Comparison of ENCODE assay signal across 8 cellular contexts in the genomic region with DNA sequence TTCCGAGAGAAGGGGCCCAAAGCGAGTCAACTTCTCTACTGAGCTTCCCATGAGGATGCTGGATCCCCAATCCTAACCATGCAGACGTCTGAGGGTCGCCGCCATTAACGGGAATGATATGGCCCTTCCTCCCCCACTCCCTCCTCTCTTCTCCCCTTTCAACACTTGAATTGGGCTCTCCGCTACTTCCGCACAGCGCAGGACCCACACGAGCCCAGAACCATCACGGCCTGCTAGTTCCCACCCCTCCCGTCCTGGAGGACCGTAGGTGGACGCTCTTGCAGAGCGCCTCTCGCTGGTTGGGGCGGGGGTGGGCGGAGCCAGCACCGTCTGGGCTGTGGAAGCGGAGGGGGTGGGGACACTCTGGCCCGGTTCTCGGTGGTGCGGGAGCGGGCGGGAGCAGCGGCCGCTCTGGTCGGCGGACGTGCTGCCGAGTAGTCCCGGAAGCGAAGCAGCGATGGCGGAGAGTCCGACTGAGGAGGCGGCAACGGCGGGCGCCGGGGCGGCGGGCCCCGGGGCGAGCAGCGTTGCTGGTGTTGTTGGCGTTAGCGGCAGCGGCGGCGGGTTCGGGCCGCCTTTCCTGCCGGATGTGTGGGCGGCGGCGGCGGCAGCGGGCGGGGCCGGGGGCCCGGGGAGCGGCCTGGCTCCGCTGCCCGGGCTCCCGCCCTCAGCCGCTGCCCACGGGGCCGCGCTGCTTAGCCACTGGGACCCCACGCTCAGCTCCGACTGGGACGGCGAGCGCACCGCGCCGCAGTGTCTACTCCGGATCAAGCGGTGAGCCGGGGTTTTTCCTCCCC. TPM values are rescaled to one million over a fixed set of nuclear protein-coding genes. Genes with fewer than 3 reads are reported as not detected.
DNase-seq lines count a peak whose midpoint lies in the region; ATAC-seq and TF ChIP-seq lines count a peak whose summit lies in the region.

A gene (plus strand): TSS at position 361 of the 797 bp plus-strand sequence. CDS start 97 bp downstream, at position 458.

- DNase-seq in GM10266 (ENCODE audit: extremely low spot score) (peak; percentile 97), NCI-H1092 (lab: John Stamatoyannopoulos, UW) (peak; percentile 93), glutamatergic neuron (peak; percentile 90), osteocyte (ENCODE audit: extremely low spot score, unreplicated experiment) (peak; percentile 94)
- peak; percentile 78 to 85 for DNase-seq in activated naive CD4-positive, alpha-beta T cell treated with anti-CD3 and anti-CD28 coated beads, Interleukin-2, amount 50 U/mL, for 72 hours (ENCODE audit: low spot score in 2 of 2)

- ATAC-seq in HG02588 (IDR thresholded peaks at IDR 0.05; ENCODE audit: unreplicated experiment) (peak; percentile 75), SK-N-SH treated with all-trans-retinoic acid at 6 μM for 48 hours (peak; percentile 93)
- peak; percentile 84 to 90 for ATAC-seq in activated naive CD4-positive, alpha-beta T cell treated with anti-CD3 and anti-CD28 coated beads, Interleukin-2, amount 50 U/mL, for 72 hours

- no peaks in the 10 kb centered on the region for H3K27me3 ChIP-seq in thymus (ENCODE audit: control insufficient read depth, insufficient read depth)

- WGBS in thymus, result under 1% methylated on average over 81 of the region's 81 CpGs

- peaks cover 30 to 37% of the 10 kb centered on the region in 2 donors for H3K36me3 Mint-ChIP-seq in activated naive CD4-positive, alpha-beta T cell treated with anti-CD3 and anti-CD28 coated beads, Interleukin-2, amount 50 U/mL, for 72 hours
- no peaks in the 10 kb centered on the region for H3K36me3 Mint-ChIP-seq in glutamatergic neuron (ENCODE audit: unreplicated experiment)
- peaks cover 14% of the 10 kb centered on the region for H3K36me3 Mint-ChIP-seq in osteocyte (ENCODE audit: unreplicated experiment)

- peaks cover 16% of the 10 kb centered on the region for H3K36me3 ChIP-seq in thymus (ENCODE audit: control insufficient read depth, insufficient read depth)

- H3K9me3 ChIP-seq in thymus (ENCODE audit: control insufficient read depth), result no peaks in the 10 kb centered on the region

- H3K27me3 Mint-ChIP-seq in glutamatergic neuron (ENCODE audit: unreplicated experiment) (peaks cover 7% of the 10 kb centered on the region), osteocyte (ENCODE audit: unreplicated experiment) (no peaks in the 10 kb centered on the region)

- H3K4me1 Mint-ChIP-seq in glutamatergic neuron (ENCODE audit: low read depth, unreplicated experiment), result peaks cover 13% of the 10 kb centered on the region
- H3K4me1 Mint-ChIP-seq in osteocyte (ENCODE audit: unreplicated experiment), result peaks cover 42% of the 10 kb centered on the region

- peak within 1 kb of the TSS; percentile 93 for H3K4me3 ChIP-seq in thymus (ENCODE audit: low read length)

- H3K4me3 Mint-ChIP-seq in glutamatergic neuron (ENCODE audit: unreplicated experiment) (peak within 1 kb of the TSS; percentile 100), osteocyte (ENCODE audit: unreplicated experiment) (peak within 1 kb of the TSS; percentile 90)

- H3K27ac ChIP-seq in thymus (ENCODE audit: low read depth), result peak within 1 kb of the TSS; percentile 99

- H3K27ac Mint-ChIP-seq in activated naive CD4-positive, alpha-beta T cell treated with anti-CD3 and anti-CD28 coated beads, Interleukin-2, amount 50 U/mL, for 72 hours, result peak within 1 kb of the TSS; percentile 96 to 99
- H3K27ac Mint-ChIP-seq in glutamatergic neuron (ENCODE audit: unreplicated experiment) (peak within 1 kb of the TSS; percentile 96), osteocyte (ENCODE audit: unreplicated experiment) (peak within 1 kb of the TSS; percentile 98)

- peaks cover 12% of the 10 kb centered on the region for H3K4me1 ChIP-seq in thymus (ENCODE audit: control insufficient read depth, insufficient read depth, low read length)

- no peaks in the 10 kb centered on the region for H3K9me3 Mint-ChIP-seq in activated naive CD4-positive, alpha-beta T cell treated with anti-CD3 and anti-CD28 coated beads, Interleukin-2, amount 50 U/mL, for 72 hours
- H3K9me3 Mint-ChIP-seq in glutamatergic neuron (ENCODE audit: unreplicated experiment), result peaks cover 11% of the 10 kb centered on the region
- no peaks in the 10 kb centered on the region for H3K9me3 Mint-ChIP-seq in osteocyte (ENCODE audit: unreplicated experiment)

- TF ChIP-seq CTCF in GM10266 (IDR thresholded peaks at IDR 0.05; ENCODE audit: control insufficient read depth, insufficient read depth, low read depth, missing control alignments) (peak; percentile 54), glutamatergic neuron (IDR thresholded peaks at IDR 0.05; ENCODE audit: partially characterized antibody, unreplicated experiment) (no peak), osteocyte (IDR thresholded peaks at IDR 0.05) (peak; percentile 20)

TF ChIP-seq in SK-N-SH treated with all-trans-retinoic acid at 6 μM for 48 hours, 23 proteins besides CTCF, POLR2A, EP300 and RAD21:
- TF ChIP-seq, protein P1, sequence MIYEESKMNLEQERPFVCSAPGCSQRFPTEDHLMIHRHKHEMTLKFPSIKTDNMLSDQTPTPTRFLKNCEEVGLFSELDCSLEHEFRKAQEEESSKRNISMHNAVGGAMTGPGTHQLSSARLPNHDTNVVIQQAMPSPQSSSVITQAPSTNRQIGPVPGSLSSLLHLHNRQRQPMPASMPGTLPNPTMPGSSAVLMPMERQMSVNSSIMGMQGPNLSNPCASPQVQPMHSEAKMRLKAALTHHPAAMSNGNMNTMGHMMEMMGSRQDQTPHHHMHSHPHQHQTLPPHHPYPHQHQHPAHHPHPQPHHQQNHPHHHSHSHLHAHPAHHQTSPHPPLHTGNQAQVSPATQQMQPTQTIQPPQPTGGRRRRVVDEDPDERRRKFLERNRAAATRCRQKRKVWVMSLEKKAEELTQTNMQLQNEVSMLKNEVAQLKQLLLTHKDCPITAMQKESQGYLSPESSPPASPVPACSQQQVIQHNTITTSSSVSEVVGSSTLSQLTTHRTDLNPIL (CRISPR knock-in tag; IDR thresholded peaks at IDR 0.05; ENCODE audit: low read depth), result no peak
- TF ChIP-seq TCF4 (CRISPR knock-in tag; IDR thresholded peaks at IDR 0.05; ENCODE audit: borderline replicate concordance) (no peak; the same call in 1 of the 2 replicates), GLIS3 (CRISPR knock-in tag; IDR thresholded peaks at IDR 0.05) (no peak), ZC3H10 (CRISPR knock-in tag; IDR thresholded peaks at IDR 0.05) (no peak), ISL1 (CRISPR knock-in tag; IDR thresholded peaks at IDR 0.05) (no peak), ZNF8 (CRISPR knock-in tag; IDR thresholded peaks at IDR 0.05) (no peak), ZNF70 (CRISPR knock-in tag; IDR thresholded peaks at IDR 0.05) (no peak), PPARA (CRISPR knock-in tag; IDR thresholded peaks at IDR 0.05; ENCODE audit: borderline replicate concordance) (no peak), OSR1 (CRISPR knock-in tag; IDR thresholded peaks at IDR 0.05) (no peak), CSDC2 (CRISPR knock-in tag; IDR thresholded peaks at IDR 0.05) (peak; percentile 77; the same call in 1 of the 2 replicates), SNAI2 (CRISPR knock-in tag; IDR thresholded peaks at IDR 0.05) (peak; percentile 58; the same call in 1 of the 2 replicates), ESRRG (CRISPR knock-in tag; IDR thresholded peaks at IDR 0.05) (no peak), RARB (CRISPR knock-in tag; IDR thresholded peaks at IDR 0.05) (no peak; the same call in 1 of the 2 replicates), ZFP3 (CRISPR knock-in tag; IDR thresholded peaks at IDR 0.05) (0 out of 2 replicates have a peak, but pooled peaks have one; percentile 20), ZFP30 (CRISPR knock-in tag; IDR thresholded peaks at IDR 0.05) (no peak)
- TF ChIP-seq, protein P2, sequence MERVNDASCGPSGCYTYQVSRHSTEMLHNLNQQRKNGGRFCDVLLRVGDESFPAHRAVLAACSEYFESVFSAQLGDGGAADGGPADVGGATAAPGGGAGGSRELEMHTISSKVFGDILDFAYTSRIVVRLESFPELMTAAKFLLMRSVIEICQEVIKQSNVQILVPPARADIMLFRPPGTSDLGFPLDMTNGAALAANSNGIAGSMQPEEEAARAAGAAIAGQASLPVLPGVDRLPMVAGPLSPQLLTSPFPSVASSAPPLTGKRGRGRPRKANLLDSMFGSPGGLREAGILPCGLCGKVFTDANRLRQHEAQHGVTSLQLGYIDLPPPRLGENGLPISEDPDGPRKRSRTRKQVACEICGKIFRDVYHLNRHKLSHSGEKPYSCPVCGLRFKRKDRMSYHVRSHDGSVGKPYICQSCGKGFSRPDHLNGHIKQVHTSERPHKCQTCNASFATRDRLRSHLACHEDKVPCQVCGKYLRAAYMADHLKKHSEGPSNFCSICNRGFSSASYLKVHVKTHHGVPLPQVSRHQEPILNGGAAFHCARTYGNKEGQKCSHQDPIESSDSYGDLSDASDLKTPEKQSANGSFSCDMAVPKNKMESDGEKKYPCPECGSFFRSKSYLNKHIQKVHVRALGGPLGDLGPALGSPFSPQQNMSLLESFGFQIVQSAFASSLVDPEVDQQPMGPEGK (CRISPR knock-in tag; IDR thresholded peaks at IDR 0.05; ENCODE audit: borderline replicate concordance), result 0 out of 2 replicates have a peak, but pooled peaks have one; percentile 18
- TF ChIP-seq, protein P3, sequence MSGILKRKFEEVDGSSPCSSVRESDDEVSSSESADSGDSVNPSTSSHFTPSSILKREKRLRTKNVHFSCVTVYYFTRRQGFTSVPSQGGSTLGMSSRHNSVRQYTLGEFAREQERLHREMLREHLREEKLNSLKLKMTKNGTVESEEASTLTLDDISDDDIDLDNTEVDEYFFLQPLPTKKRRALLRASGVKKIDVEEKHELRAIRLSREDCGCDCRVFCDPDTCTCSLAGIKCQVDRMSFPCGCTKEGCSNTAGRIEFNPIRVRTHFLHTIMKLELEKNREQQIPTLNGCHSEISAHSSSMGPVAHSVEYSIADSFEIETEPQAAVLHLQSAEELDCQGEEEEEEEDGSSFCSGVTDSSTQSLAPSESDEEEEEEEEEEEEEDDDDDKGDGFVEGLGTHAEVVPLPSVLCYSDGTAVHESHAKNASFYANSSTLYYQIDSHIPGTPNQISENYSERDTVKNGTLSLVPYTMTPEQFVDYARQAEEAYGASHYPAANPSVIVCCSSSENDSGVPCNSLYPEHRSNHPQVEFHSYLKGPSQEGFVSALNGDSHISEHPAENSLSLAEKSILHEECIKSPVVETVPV (CRISPR knock-in tag; IDR thresholded peaks at IDR 0.05), result 0 out of 2 replicates have a peak, but pooled peaks have one; percentile 29

RNA-seq across cellular contexts. Expression of the gene that starts here (rescaled TPM):
- 100 to 1,000 TPM in 1 of 2 donors, 10 to 100 TPM in 1; 81.0 to 103 TPM for total RNA-seq in activated naive CD4-positive, alpha-beta T cell treated with anti-CD3 and anti-CD28 coated beads, Interleukin-2, amount 50 U/mL, for 72 hours
- total RNA-seq in glutamatergic neuron (ENCODE audit: unreplicated experiment) (76.5 TPM), osteocyte (100 and 102 TPM in 2 replicates)
- 73.4 TPM for polyA plus RNA-seq in thymus

Comparison
In these comparisons a context has a peak if more than half of its experiments do, and no peak if none do; other contexts are left out.
1. Peak in every context shown above with its lines: DNase-seq, ATAC-seq, H3K4me3 ChIP-seq and H3K27ac ChIP-seq.